Comparison of ENCODE assay signal across 29 cellular contexts in genomic region chr9:26775405-26775804, GRCh38.
"Had no signal": no experiment of that assay in that cellular context is flagged by ENCODE, and none has a peak within 500 bp of the region (broad histone marks: within the 10 kb centered on the region; RNA-seq: fewer than 3 reads in every experiment).

No MANE protein-coding gene starts in this region.

- H3K27ac ChIP-seq: neural progenitor cell, ovary, parathyroid adenoma, psoas muscle, right lobe of liver, sigmoid colon, spleen, suprapubic skin, thoracic aorta, thyroid gland, tibial nerve, upper lobe of right lung, uterus had no signal

- H3K27me3 ChIP-seq: neural progenitor cell, ovary, right lobe of liver, sigmoid colon, spleen, suprapubic skin, thyroid gland, tibial nerve, upper lobe of right lung, uterus had no signal

- H3K36me3 ChIP-seq: neural progenitor cell, ovary, right lobe of liver, sigmoid colon, spleen, suprapubic skin, thoracic aorta, thyroid gland, tibial nerve, upper lobe of right lung, uterus had no signal

- H3K4me3 ChIP-seq: neural progenitor cell, ovary, psoas muscle, right lobe of liver, sigmoid colon, smooth muscle cell, spleen, suprapubic skin, thoracic aorta, thyroid gland, tibial nerve, upper lobe of right lung, uterus had no signal

- H3K9me3 ChIP-seq: ovary, psoas muscle, right lobe of liver, sigmoid colon, suprapubic skin, thoracic aorta, thyroid gland, upper lobe of right lung, uterus had no signal

- H3K4me1 ChIP-seq: neural progenitor cell, parathyroid adenoma, psoas muscle, right lobe of liver, sigmoid colon, spleen, suprapubic skin, tibial nerve, upper lobe of right lung, uterus had no signal

- H3K9ac ChIP-seq: neural progenitor cell, parathyroid adenoma had no signal

- DNase-seq: naive thymus-derived CD4-positive, alpha-beta T cell; natural killer cell; occipital lobe; ovary; posterior cingulate gyrus; psoas muscle; right cardiac atrium; right lobe of liver; sigmoid colon; spleen; stimulated activated CD4-positive, alpha-beta T cell treated with anti-CD3 and anti-CD28 coated beads, Interleukin-12 subunit alpha, Interleukin-12 subunit beta, amount 100 ng/mL, for 4 hours; stimulated activated CD4-positive, alpha-beta T cell treated with anti-CD3 and anti-CD28 coated beads, Interleukin-1b, Interleukin-23, amount 100 ng/mL, for 48 hours; stimulated activated CD4-positive, alpha-beta T cell treated with anti-CD3 and anti-CD28 coated beads, Interleukin-4, amount 100 ng/mL, for 1 hour; stimulated activated CD4-positive, alpha-beta T cell treated with anti-CD3 and anti-CD28 coated beads, Interleukin-4, amount 100 ng/mL, for 4 hours; stimulated activated CD8-positive, alpha-beta memory T cell treated with anti-CD3 and anti-CD28 coated beads, Interleukin-4, amount 100 ng/mL, for 48 hours; stimulated activated naive CD4-positive, alpha-beta T cell; stimulated activated naive CD8-positive, alpha-beta T cell treated with anti-CD3 and anti-CD28 coated beads, Interleukin-15, amount 100 ng/mL, for 72 hours; stimulated activated naive CD8-positive, alpha-beta T cell treated with anti-CD3 and anti-CD28 coated beads, Interleukin-15, Interleukin-2, amounts not matched to agents 100 U/mL and 50 U/mL, for 24 hours; substantia nigra; thyroid gland; upper lobe of right lung; uterus had no signal

- ATAC-seq: naive thymus-derived CD4-positive, alpha-beta T cell; natural killer cell; psoas muscle; right cardiac atrium; right lobe of liver; stimulated activated memory B cell treated with anti-CD40 and anti-IgM and Interleukin-4, amounts not matched to agents 10 μg/mL and 1 μg/mL and 100 μg/mL, for 72 hours; stimulated activated naive CD8-positive, alpha-beta T cell treated with anti-CD3 and anti-CD28 coated beads, Interleukin-15, amount 100 ng/mL, for 72 hours; stimulated activated naive CD8-positive, alpha-beta T cell treated with anti-CD3 and anti-CD28 coated beads, Interleukin-15, Interleukin-2, amounts not matched to agents 100 U/mL and 50 U/mL, for 24 hours; upper lobe of right lung had no signal
